ENCODE assay signal across 12 cellular contexts in the genomic region with DNA sequence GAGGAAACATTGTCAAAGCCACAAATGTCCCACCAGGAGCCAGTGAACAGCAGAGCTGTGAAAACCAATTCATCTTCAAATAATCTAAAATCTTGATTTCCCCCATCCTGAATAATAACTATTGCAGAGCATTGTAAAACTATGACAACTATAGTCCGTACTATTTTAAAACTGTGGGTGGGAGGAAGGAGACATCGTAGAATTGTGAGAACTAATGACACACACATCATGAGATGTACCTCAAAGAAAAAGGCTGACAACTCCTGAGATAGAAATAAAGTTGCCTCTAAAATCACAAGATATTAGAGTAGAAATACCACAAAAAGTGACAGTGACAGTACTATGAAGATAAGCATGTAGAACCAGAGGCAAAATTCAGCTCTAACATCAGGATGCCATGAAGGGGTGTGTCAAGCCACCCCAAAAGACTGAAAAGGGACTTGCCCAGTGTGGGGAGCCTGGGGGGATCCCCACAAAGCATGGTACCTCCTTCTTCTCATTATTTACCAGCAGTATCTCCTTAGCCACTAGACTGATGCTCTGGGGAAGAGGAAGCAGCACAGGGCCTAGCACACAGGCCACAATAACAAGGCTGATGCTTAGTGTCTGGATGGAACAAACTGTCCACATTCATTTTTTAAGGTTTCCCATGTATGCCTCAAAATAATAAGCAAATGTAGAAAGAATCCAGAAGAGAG. TPM values are rescaled to one million over a fixed set of nuclear protein-coding genes. Genes with fewer than 3 reads are reported as not detected.
A peak's percentile ranks its signal among the peaks of the same experiment; 100 is the strongest.
DNase-seq lines count a peak whose midpoint lies in the region; ATAC-seq, FAIRE-seq and TF ChIP-seq lines count a peak whose summit lies in the region.
"Had no signal": no experiment of that assay in that cellular context is flagged by ENCODE, and none has a peak within 500 bp of the region (broad histone marks: within the 10 kb centered on the region; RNA-seq: fewer than 3 reads in every experiment).

No MANE protein-coding gene starts in this region.

- H3K9me3 ChIP-seq in adrenal gland (replicated peaks in 1 of 3), result no peaks in the 10 kb centered on the region
- H3K9me3 ChIP-seq: upper lobe of right lung had no signal

- peak; percentile 60 for FAIRE-seq in GM12892 (lab: Jason Lieb, UNC)

- H3K36me3 ChIP-seq in adrenal gland (replicated peaks in 1 of 2), result no peaks in the 10 kb centered on the region
- H3K36me3 ChIP-seq: upper lobe of right lung had no signal

- DNase-seq in GM12892 (ENCODE audit: insufficient read length) (no peak), adrenal gland (no peak), KG1 (lab: John Stamatoyannopoulos, UW) (no peak), anterior cingulate cortex (lab: John Stamatoyannopoulos, UW) (no peak), posterior vena cava (ENCODE audit: low spot score) (no peak), hepatic stellate cell (ENCODE audit: low spot score) (no peak)
- DNase-seq: OCI-M1, upper lobe of right lung, WERI-Rb-1 had no signal

- no peak overlapping the region for H3K4me3 ChIP-seq in adrenal gland
- H3K4me3 ChIP-seq: upper lobe of right lung had no signal

- H3K27me3 ChIP-seq in adrenal gland, result no peaks in the 10 kb centered on the region
- H3K27me3 ChIP-seq: upper lobe of right lung had no signal

- TF ChIP-seq POLR2A in GM12892 (IDR thresholded peaks at IDR 0.05; ENCODE audit: low read depth, low read length) (no peak), adrenal gland (IDR thresholded peaks at IDR 0.05) (no peak)

- H3K27ac ChIP-seq in adrenal gland, result peak overlapping the region in 3 of 5 donors; percentile 51 to 60 (median 60)
- H3K27ac ChIP-seq: upper lobe of right lung, WERI-Rb-1 had no signal

- ATAC-seq in GM19397 (IDR thresholded peaks at IDR 0.05; ENCODE audit: unreplicated experiment), result peak; percentile 68
- peak; percentile 41 for ATAC-seq in HG03060 (IDR thresholded peaks at IDR 0.05; ENCODE audit: low read depth, unreplicated experiment)
- ATAC-seq: HCT116, upper lobe of right lung had no signal

- intact Hi-C loops in adrenal gland (cut with DNase I) (no loop called here), posterior vena cava (cut with DNase I) (loop anchor here (5.0 to 10.0 kb wide), 2 partner anchors 41 to 1743 kb away; no protein-coding TSS in a partner anchor)

- no peak for TF ChIP-seq CTCF in adrenal gland (IDR thresholded peaks at IDR 0.05)

- WGBS in adrenal gland, 4 donors, result 53 to 75% (median 68%) methylated on average over 2 of the region's 2 CpGs

- H3K4me1 ChIP-seq in adrenal gland (replicated peaks in 1 of 2), result peaks cover 50 to 88% of the 10 kb centered on the region in 2 donors

RNA-seq across cellular contexts. Expression of a gene that starts 13.4 kb away (rescaled TPM):
- 9.2 TPM for polyA plus RNA-seq in GM12892 (2012; ENCODE audit: missing spikeins)
- total RNA-seq in adrenal gland (10 to 100 TPM; 13.8 to 24.8 (median 20.2) TPM), posterior vena cava (10 to 100 TPM in 1 of 2 donors, 1 to 10 TPM in 1; 9.9 to 11.0 TPM)
- polyA plus RNA-seq in adrenal gland, result 10 to 100 TPM; 11.8 to 26.8 (median 17.0) TPM

RNA-seq across cellular contexts. Expression of a gene that starts 31.6 kb away (rescaled TPM):
- polyA plus RNA-seq in GM12892 (2012; ENCODE audit: missing spikeins), result not detected
- total RNA-seq in adrenal gland (not detected), posterior vena cava (not detected)
- polyA plus RNA-seq in adrenal gland, result not detected
- total RNA-seq: upper lobe of right lung had no signal

RNA-seq across cellular contexts. Expression of a gene that starts 44.8 kb away (rescaled TPM):
- polyA plus RNA-seq in GM12892 (2012; ENCODE audit: missing spikeins), result not detected
- total RNA-seq in adrenal gland, result not detected
- polyA plus RNA-seq in adrenal gland, result not detected
- not detected for total RNA-seq in posterior vena cava
- total RNA-seq: upper lobe of right lung had no signal

RNA-seq across cellular contexts. Expression of a gene that starts 45.9 kb away (rescaled TPM):
- polyA plus RNA-seq in GM12892 (2012; ENCODE audit: missing spikeins), result 6.3 TPM
- total RNA-seq in adrenal gland (10 to 100 TPM; 11.1 to 31.7 (median 21.1) TPM), posterior vena cava (10 to 100 TPM; 16.2 to 17.8 TPM)
- polyA plus RNA-seq in adrenal gland, result 10 to 100 TPM in 1 of 3 donors, 1 to 10 TPM in 2; 8.0 to 19.5 (median 8.2) TPM

RNA-seq across cellular contexts. Expression of a gene that starts 57.3 kb away (rescaled TPM):
- 23.7 TPM for polyA plus RNA-seq in GM12892 (2012; ENCODE audit: missing spikeins)
- total RNA-seq in adrenal gland (10 to 100 TPM; 11.1 to 43.8 (median 20.3) TPM), posterior vena cava (10 to 100 TPM; 14.6 to 19.1 TPM)
- polyA plus RNA-seq in adrenal gland, result 10 to 100 TPM in 2 of 3 donors, 1 to 10 TPM in 1; 9.2 to 17.0 (median 15.5) TPM

Comparison
In these comparisons a context has a peak if more than half of its experiments do, and no peak if none do; other contexts are left out.
1. intact Hi-C loops: an anchor here in posterior vena cava (5.0 to 10.0 kb wide); none called in adrenal gland.